40 cellular contexts compared by ENCODE assay signal in the genomic region with DNA sequence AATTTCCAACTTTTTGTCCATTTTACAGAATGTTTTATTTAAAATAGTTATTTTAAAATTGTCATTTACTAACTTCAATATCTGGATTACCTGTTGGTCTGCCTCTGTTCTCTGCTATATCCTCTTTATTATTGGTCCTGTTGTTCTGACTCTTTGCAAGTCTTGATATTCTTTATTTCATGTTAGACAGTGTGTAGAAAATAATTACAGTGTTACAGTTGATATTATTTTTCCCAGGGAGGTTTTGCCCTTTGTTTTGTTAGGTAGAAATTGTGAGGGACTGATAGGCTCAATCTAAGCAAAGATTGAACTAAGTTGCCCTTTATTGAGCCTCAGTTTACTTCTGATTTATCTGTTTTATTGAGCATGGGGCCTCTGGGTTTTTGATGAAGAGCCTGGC. TPM values are rescaled to one million over a fixed set of nuclear protein-coding genes. Genes with fewer than 3 reads are reported as not detected.
"Had no signal": no experiment of that assay in that cellular context is flagged by ENCODE, and none has a peak within 500 bp of the region (broad histone marks: within the 10 kb centered on the region; RNA-seq: fewer than 3 reads in every experiment).

No MANE protein-coding gene starts in this region.

- H3K36me3 ChIP-seq: adrenal gland, ascending aorta, brain microvascular endothelial cell, breast epithelium, cardiac muscle cell had no signal

- H3K27ac ChIP-seq: adrenal gland, ascending aorta, body of pancreas, brain microvascular endothelial cell, breast epithelium, cardiac muscle cell had no signal

- DNase-seq: activated effector memory CD4-positive, alpha-beta T cell treated with anti-CD3 and anti-CD28 coated beads, Interleukin-2, amount 50 U/mL, for 16 hours; activated effector memory CD4-positive, alpha-beta T cell treated with Interleukin-2 at 50 U/mL for 16 hours; activated gamma-delta T cell; activated gamma-delta T cell treated with Interleukin-2 at 50 U/mL for 16 hours; activated naive CD4-positive, alpha-beta T cell; activated naive CD4-positive, alpha-beta T cell treated with anti-CD3 and anti-CD28 coated beads for 36 hours; activated naive CD4-positive, alpha-beta T cell treated with anti-CD3 and anti-CD28 coated beads, Interleukin-2, amount 10 ng/mL, durations not matched to agents 7 days and 5 days; activated naive CD4-positive, alpha-beta T cell treated with anti-CD3 and anti-CD28 coated beads, Interleukin-2, amount 50 U/mL, for 16 hours; activated naive CD4-positive, alpha-beta T cell treated with Interleukin-2 at 50 U/mL for 16 hours; activated naive CD8-positive, alpha-beta T cell treated with anti-CD3 and anti-CD28 coated beads for 36 hours; activated naive CD8-positive, alpha-beta T cell treated with anti-CD3 and anti-CD28 coated beads, Interleukin-2, amount 10 ng/mL, durations not matched to agents 7 days and 5 days; activated naive CD8-positive, alpha-beta T cell treated with anti-CD3 and anti-CD28 coated beads, Interleukin-2, amount 50 U/mL, for 24 hours; activated T-cell treated with anti-CD3 and anti-CD28 coated beads, Interleukin-2, amount 50 U/mL, for 1 hour; activated T-cell treated with anti-CD3 and anti-CD28 coated beads, Interleukin-2, amount 50 U/mL, for 24 hours; activated T-cell treated with anti-CD3 and anti-CD28 coated beads, Interleukin-2, amount 50 U/mL, for 4 hours; activated T-cell treated with anti-CD3 and anti-CD28 coated beads, Interleukin-2, amount 50 U/mL, for 48 hours; activated T-cell treated with anti-CD3 and anti-CD28 coated beads, Interleukin-2, amount 50 U/mL, for 72 hours; adrenal gland; amniotic stem cell; amygdala; anterior cingulate cortex; aorta; body of pancreas; brain microvascular endothelial cell; caudate nucleus; central memory CD4-positive, alpha-beta T cell; cerebellar nuclear complex had no signal

- H3K9me3 ChIP-seq: adrenal gland, ascending aorta, body of pancreas, breast epithelium had no signal

- H3K4me3 ChIP-seq: adrenal gland, ascending aorta, body of pancreas, breast epithelium, cardiac muscle cell had no signal

- H3K4me1 ChIP-seq: adrenal gland, ascending aorta, body of pancreas, breast epithelium had no signal

- H3K27me3 ChIP-seq: adrenal gland, ascending aorta, body of pancreas, brain microvascular endothelial cell, breast epithelium, cardiac muscle cell had no signal

RNA-seq across cellular contexts. Expression of a gene that starts 49.4 kb away (rescaled TPM):
- total RNA-seq: activated naive CD4-positive, alpha-beta T cell treated with anti-CD3 and anti-CD28 coated beads for 36 hours; activated naive CD4-positive, alpha-beta T cell treated with anti-CD3 and anti-CD28 coated beads, Interleukin-2, amount 50 U/mL, for 72 hours; activated naive CD8-positive, alpha-beta T cell treated with anti-CD3 and anti-CD28 coated beads for 36 hours; activated naive CD8-positive, alpha-beta T cell treated with anti-CD3 and anti-CD28 coated beads, Interleukin-2, amount 10 ng/mL, durations not matched to agents 7 days and 5 days; activated T-cell treated with anti-CD3 and anti-CD28 coated beads, Interleukin-2, amount 50 U/mL, for 72 hours; activated T-helper 1 cell treated with anti-CD3 and anti-CD28 coated beads, Interleukin-12 subunit alpha, Interleukin-12 subunit beta, Interleukin-2, Interleukin-4 antibody, amounts not matched to agents 30 ng/mL and 10 ng/mL and 1 ng/mL, durations not matched to agents 14 hours and 24 hours and 36 hours; activated T-helper 17 cell treated with anti-CD3 and anti-CD28 coated beads, Interleukin-2, amount 50 U/mL, for 72 hours; activated T-helper 2 cell treated with anti-CD3 and anti-CD28 coated beads, Interferon-gamma antibody, Interleukin-2, Interleukin-4, amounts not matched to agents 10 μg/mL and 5 μg/mL and 100 μg/mL, durations not matched to agents 14 hours and 24 hours and 36 hours had no signal

RNA-seq across cellular contexts. Expression of a gene that starts 59.9 kb away (rescaled TPM):
- total RNA-seq: activated naive CD4-positive, alpha-beta T cell treated with anti-CD3 and anti-CD28 coated beads for 36 hours; activated naive CD4-positive, alpha-beta T cell treated with anti-CD3 and anti-CD28 coated beads, Interleukin-2, amount 50 U/mL, for 72 hours; activated naive CD8-positive, alpha-beta T cell treated with anti-CD3 and anti-CD28 coated beads for 36 hours; activated naive CD8-positive, alpha-beta T cell treated with anti-CD3 and anti-CD28 coated beads, Interleukin-2, amount 10 ng/mL, durations not matched to agents 7 days and 5 days; activated T-cell treated with anti-CD3 and anti-CD28 coated beads, Interleukin-2, amount 50 U/mL, for 4 hours; activated T-cell treated with anti-CD3 and anti-CD28 coated beads, Interleukin-2, amount 50 U/mL, for 72 hours; activated T-helper 1 cell treated with anti-CD3 and anti-CD28 coated beads, Interleukin-12 subunit alpha, Interleukin-12 subunit beta, Interleukin-2, Interleukin-4 antibody, amounts not matched to agents 30 ng/mL and 10 ng/mL and 1 ng/mL, durations not matched to agents 14 hours and 24 hours and 36 hours; activated T-helper 17 cell treated with anti-CD3 and anti-CD28 coated beads, Interleukin-2, amount 50 U/mL, for 72 hours; activated T-helper 2 cell treated with anti-CD3 and anti-CD28 coated beads, Interferon-gamma antibody, Interleukin-2, Interleukin-4, amounts not matched to agents 10 μg/mL and 5 μg/mL and 100 μg/mL, durations not matched to agents 14 hours and 24 hours and 36 hours; adrenal gland; aorta; ascending aorta; astrocyte; body of pancreas; breast epithelium; bronchial epithelial cell; cardiac muscle cell; cardiac septum; cerebellum; chondrocyte had no signal
- polyA plus RNA-seq: adipose tissue, adrenal gland, aorta, cardiac muscle cell had no signal
